In the genomic region with DNA sequence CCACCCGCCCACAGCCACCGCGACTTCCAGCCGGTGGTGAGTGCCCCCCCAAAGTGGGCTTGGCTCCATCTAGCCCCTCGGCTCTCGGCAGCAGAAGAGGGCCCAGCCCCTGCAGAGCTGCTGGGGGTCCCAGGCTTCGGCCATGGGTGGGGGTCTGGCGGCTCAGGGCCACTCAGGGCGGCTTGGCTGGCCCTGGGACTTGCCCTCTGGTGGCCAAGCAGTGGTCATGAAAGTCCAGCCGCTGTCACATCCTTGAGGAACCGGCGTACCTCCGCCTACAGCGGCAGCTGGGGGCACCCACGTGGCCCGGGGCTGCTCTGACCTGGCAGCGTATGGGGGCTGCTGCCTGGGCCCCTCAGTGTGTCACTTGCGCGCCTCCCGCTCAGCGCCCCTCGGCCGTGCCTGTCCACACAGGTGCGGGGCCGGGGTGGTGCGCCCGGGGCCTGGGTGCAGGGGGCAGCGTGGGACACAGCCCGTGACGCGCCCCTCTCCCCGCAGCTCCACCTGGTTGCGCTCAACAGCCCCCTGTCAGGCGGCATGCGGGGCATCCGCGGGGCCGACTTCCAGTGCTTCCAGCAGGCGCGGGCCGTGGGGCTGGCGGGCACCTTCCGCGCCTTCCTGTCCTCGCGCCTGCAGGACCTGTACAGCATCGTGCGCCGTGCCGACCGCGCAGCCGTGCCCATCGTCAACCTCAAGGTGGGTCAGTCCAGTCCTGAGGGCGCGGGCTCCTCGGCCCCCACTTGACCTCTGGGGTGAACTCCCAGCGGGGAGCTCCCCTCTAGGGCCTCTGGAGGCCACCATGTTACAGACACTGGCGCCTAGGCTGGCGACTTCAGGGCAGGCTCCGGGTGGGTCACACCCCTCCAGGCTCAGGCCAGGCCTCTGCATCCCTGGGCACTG, we compare ENCODE assay signal across 21 cellular contexts. TPM values are rescaled to one million over a fixed set of nuclear protein-coding genes. Genes with fewer than 3 reads are reported as not detected.
DNase-seq lines count a peak whose midpoint lies in the region; ATAC-seq and TF ChIP-seq lines count a peak whose summit lies in the region.
"Had no signal": no experiment of that assay in that cellular context is flagged by ENCODE, and none has a peak within 500 bp of the region (broad histone marks: within the 10 kb centered on the region; RNA-seq: fewer than 3 reads in every experiment).

No MANE protein-coding gene starts in this region.

- no peaks in the 10 kb centered on the region for H3K36me3 Mint-ChIP-seq in endothelial cell (ENCODE audit: low read depth, unreplicated experiment)
- H3K36me3 Mint-ChIP-seq in activated T-cell treated with anti-CD3 and anti-CD28 coated beads, Interleukin-2, amount 50 U/mL, for 4 hours (ENCODE audit: insufficient read depth), result peaks cover 1% of the 10 kb centered on the region

- intact Hi-C loops in mucosa of descending colon (cut with DNase I, micrococcal nuclease), result no loop called here

- no peak for DNase-seq in stimulated activated naive CD8-positive, alpha-beta T cell treated with anti-CD3 and anti-CD28 coated beads, Interleukin-15, amount 100 ng/mL, for 72 hours
- DNase-seq in stimulated activated naive CD8-positive, alpha-beta T cell treated with anti-CD3 and anti-CD28 coated beads, Interleukin-15, Interleukin-2, amounts not matched to agents 100 U/mL and 50 U/mL, for 24 hours, result no peak
- DNase-seq in endothelial cell (ENCODE audit: low spot score), result no peak
- peak in 2 of 3 donors; percentile 27 to 53 for DNase-seq in mucosa of descending colon
- DNase-seq in stimulated activated CD4-positive, alpha-beta T cell treated with anti-CD3 and anti-CD28 coated beads, Interleukin-12 subunit alpha, Interleukin-12 subunit beta, amount 100 ng/mL, for 4 hours, result no peak
- no peak for DNase-seq in activated T-cell treated with anti-CD3 and anti-CD28 coated beads, Interleukin-2, amount 50 U/mL, for 4 hours
- no peak for DNase-seq in G401 (ENCODE audit: low spot score)
- no peak for DNase-seq in NCI-H1930 (lab: John Stamatoyannopoulos, UW)
- DNase-seq: ACHN; activated CD4-positive, alpha-beta T cell treated with anti-CD3 and anti-CD28 coated beads for 4 hours; activated T-cell treated with anti-CD3 and anti-CD28 coated beads, Interleukin-2, amount 50 U/mL, for 1 hour; EL; HCEC 1CT; IMR-90; NCI-H1092 treated with DMSO at 0.1 percent for 48 hours; SHP77 treated with DMSO at 0.1 percent for 48 hours; stimulated activated CD4-positive, alpha-beta T cell treated with anti-CD3 and anti-CD28 coated beads, Interleukin-4, amount 100 ng/mL, for 4 hours; trophoblast cell had no signal

- H3K9me3 ChIP-seq in mucosa of descending colon, result no peaks in the 10 kb centered on the region

- in situ Hi-C loops in G401 (cut with HindIII; ENCODE audit: low sequenced_read_pairs), result no loop called here

- H3K27ac Mint-ChIP-seq in stimulated activated naive CD8-positive, alpha-beta T cell treated with anti-CD3 and anti-CD28 coated beads, Interleukin-15, amount 100 ng/mL, for 72 hours, result no peak overlapping the region
- no peak overlapping the region for H3K27ac Mint-ChIP-seq in endothelial cell (ENCODE audit: unreplicated experiment)

- H3K4me3 Mint-ChIP-seq in stimulated activated naive CD8-positive, alpha-beta T cell treated with anti-CD3 and anti-CD28 coated beads, Interleukin-15, amount 100 ng/mL, for 72 hours, result no peak overlapping the region
- H3K4me3 Mint-ChIP-seq in endothelial cell (ENCODE audit: unreplicated experiment), result no peak overlapping the region
- no peak overlapping the region for H3K4me3 Mint-ChIP-seq in activated T-cell treated with anti-CD3 and anti-CD28 coated beads, Interleukin-2, amount 50 U/mL, for 4 hours
- H3K4me3 Mint-ChIP-seq: activated naive CD8-positive, alpha-beta T cell; central memory CD8-positive, alpha-beta T cell; T-helper 2 cell treated with Interferon-gamma antibody and Interleukin-4, amounts not matched to agents 5 μg/mL and 100 μg/mL, for 36 hours had no signal

- H3K9me3 Mint-ChIP-seq in stimulated activated naive CD8-positive, alpha-beta T cell treated with anti-CD3 and anti-CD28 coated beads, Interleukin-15, amount 100 ng/mL, for 72 hours, result no peaks in the 10 kb centered on the region
- H3K9me3 Mint-ChIP-seq in endothelial cell (ENCODE audit: unreplicated experiment), result no peaks in the 10 kb centered on the region
- no peaks in the 10 kb centered on the region for H3K9me3 Mint-ChIP-seq in activated T-cell treated with anti-CD3 and anti-CD28 coated beads, Interleukin-2, amount 50 U/mL, for 4 hours
- H3K9me3 Mint-ChIP-seq: central memory CD8-positive, alpha-beta T cell; T-helper 2 cell treated with Interferon-gamma antibody and Interleukin-4, amounts not matched to agents 5 μg/mL and 100 μg/mL, for 36 hours had no signal

- no peaks in the 10 kb centered on the region for H3K27me3 Mint-ChIP-seq in stimulated activated naive CD8-positive, alpha-beta T cell treated with anti-CD3 and anti-CD28 coated beads, Interleukin-15, amount 100 ng/mL, for 72 hours
- H3K27me3 Mint-ChIP-seq in endothelial cell (ENCODE audit: unreplicated experiment), result peaks cover 7% of the 10 kb centered on the region
- H3K27me3 Mint-ChIP-seq in activated T-cell treated with anti-CD3 and anti-CD28 coated beads, Interleukin-2, amount 50 U/mL, for 4 hours (ENCODE audit: low read depth), result no peaks in the 10 kb centered on the region
- H3K27me3 Mint-ChIP-seq: activated naive CD8-positive, alpha-beta T cell; central memory CD8-positive, alpha-beta T cell had no signal

- peaks cover 14% of the 10 kb centered on the region for H3K4me1 ChIP-seq in mucosa of descending colon (ENCODE audit: low read depth)

- peak; percentile 22 for TF ChIP-seq CTCF in endothelial cell (IDR thresholded peaks at IDR 0.05; ENCODE audit: unreplicated experiment)
- TF ChIP-seq CTCF in mucosa of descending colon (IDR thresholded peaks at IDR 0.05), result no peak

- peak; percentile 21 for ATAC-seq in stimulated activated naive CD8-positive, alpha-beta T cell treated with anti-CD3 and anti-CD28 coated beads, Interleukin-15, amount 100 ng/mL, for 72 hours
- no peak for ATAC-seq in stimulated activated naive CD8-positive, alpha-beta T cell treated with anti-CD3 and anti-CD28 coated beads, Interleukin-15, Interleukin-2, amounts not matched to agents 100 U/mL and 50 U/mL, for 24 hours
- ATAC-seq in mucosa of descending colon, result no peak
- ATAC-seq in activated T-cell treated with anti-CD3 and anti-CD28 coated beads, Interleukin-2, amount 50 U/mL, for 4 hours, result no peak

- peaks cover 26% of the 10 kb centered on the region for H3K4me1 Mint-ChIP-seq in stimulated activated naive CD8-positive, alpha-beta T cell treated with anti-CD3 and anti-CD28 coated beads, Interleukin-15, amount 100 ng/mL, for 72 hours
- H3K4me1 Mint-ChIP-seq in endothelial cell (ENCODE audit: unreplicated experiment), result no peaks in the 10 kb centered on the region
- H3K4me1 Mint-ChIP-seq in activated T-cell treated with anti-CD3 and anti-CD28 coated beads, Interleukin-2, amount 50 U/mL, for 4 hours (ENCODE audit: low read depth), result no peaks in the 10 kb centered on the region
- H3K4me1 Mint-ChIP-seq: central memory CD8-positive, alpha-beta T cell had no signal

- no peak overlapping the region for H3K4me3 ChIP-seq in mucosa of descending colon

- H3K36me3 ChIP-seq in mucosa of descending colon (ENCODE audit: low read depth), result no peaks in the 10 kb centered on the region

RNA-seq across cellular contexts. Expression of a gene that starts 32.4 kb away (rescaled TPM):
- total RNA-seq in endothelial cell (ENCODE audit: unreplicated experiment) (27.1 TPM), mucosa of descending colon (10 to 100 TPM; 12.6 to 22.8 (median 12.7) TPM)
- 10 to 100 TPM; 69.0 to 94.9 (median 77.7) TPM for total RNA-seq in activated T-cell treated with anti-CD3 and anti-CD28 coated beads, Interleukin-2, amount 50 U/mL, for 4 hours
- total RNA-seq in G401 (2014; rRNA removed; shearing (Covaris generic)), result 15.4 and 15.9 TPM in 2 replicates

Comparison
In these comparisons a context has a peak if more than half of its experiments do, and no peak if none do; other contexts are left out.
1. DNase-seq: peak in mucosa of descending colon (2 of 3); none in stimulated activated naive CD8-positive, alpha-beta T cell treated with anti-CD3 and anti-CD28 coated beads, Interleukin-15, amount 100 ng/mL, for 72 hours (0 of 2), stimulated activated naive CD8-positive, alpha-beta T cell treated with anti-CD3 and anti-CD28 coated beads, Interleukin-15, Interleukin-2, amounts not matched to agents 100 U/mL and 50 U/mL, for 24 hours (single experiment), endothelial cell (single experiment), stimulated activated CD4-positive, alpha-beta T cell treated with anti-CD3 and anti-CD28 coated beads, Interleukin-12 subunit alpha, Interleukin-12 subunit beta, amount 100 ng/mL, for 4 hours (single experiment), activated T-cell treated with anti-CD3 and anti-CD28 coated beads, Interleukin-2, amount 50 U/mL, for 4 hours (single experiment), G401 (single experiment) and NCI-H1930 (0 of 2).